12 cellular contexts compared by ENCODE assay signal in the genomic region with DNA sequence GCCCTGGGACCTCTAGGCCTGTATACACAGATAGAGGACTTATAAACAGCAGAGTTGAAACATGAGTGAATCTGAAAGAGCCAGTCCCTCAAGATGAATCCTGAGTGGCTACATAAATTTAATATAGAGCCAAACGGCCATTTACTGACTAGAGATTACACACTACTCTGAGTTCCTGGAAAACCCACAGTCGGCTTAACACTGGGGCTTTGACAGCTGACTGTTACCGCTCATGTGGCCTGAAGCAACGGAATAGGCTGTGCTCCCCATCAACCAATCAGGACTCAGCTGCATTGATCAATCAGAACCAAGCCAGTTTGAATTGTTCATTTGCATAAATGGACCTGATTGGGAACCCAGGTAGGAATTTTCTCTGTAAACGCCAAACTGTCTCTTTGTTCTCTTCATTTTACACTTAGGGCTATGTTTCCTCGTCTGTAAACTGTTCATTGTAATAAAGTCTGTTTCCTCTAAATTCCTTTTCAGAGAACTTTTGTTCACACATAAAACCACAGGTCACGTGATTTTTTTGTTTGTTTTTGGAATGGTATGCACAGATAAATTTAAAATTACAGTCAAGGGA. TPM values are rescaled to one million over a fixed set of nuclear protein-coding genes. Genes with fewer than 3 reads are reported as not detected.
A peak's percentile ranks its signal among the peaks of the same experiment; 100 is the strongest.
DNase-seq lines count a peak whose midpoint lies in the region; ATAC-seq and TF ChIP-seq lines count a peak whose summit lies in the region.
"Had no signal": no experiment of that assay in that cellular context is flagged by ENCODE, and none has a peak within 500 bp of the region (broad histone marks: within the 10 kb centered on the region; RNA-seq: fewer than 3 reads in every experiment).

No MANE protein-coding gene starts in this region.

- TF ChIP-seq CTCF in Caco-2 (IDR thresholded peaks at IDR 0.05; ENCODE audit: insufficient read depth in 1 of 2, low read depth in 1 of 2, low read length in 1 of 2, severe bottlenecking in 1 of 2, unreplicated experiment in 1 of 2) (no peak), lower lobe of right lung (IDR thresholded peaks at IDR 0.05) (no peak)

- H3K36me3 ChIP-seq in Caco-2 (ENCODE audit: control insufficient read depth, insufficient read depth, low read length) (no peaks in the 10 kb centered on the region), lower lobe of right lung (no peaks in the 10 kb centered on the region)

- no peak overlapping the region for H3K27ac ChIP-seq in lower lobe of right lung

- peak overlapping the region; percentile 98 for H3K27ac Mint-ChIP-seq in Caco-2 (ENCODE audit: unreplicated experiment)
- peak overlapping the region; percentile 55 for H3K27ac Mint-ChIP-seq in activated CD4-positive, alpha-beta memory T cell treated with anti-CD3 and anti-CD28 coated beads, Interleukin-2, amount 10 ng/mL, durations not matched to agents 7 days and 5 days
- H3K27ac Mint-ChIP-seq: dendritic cell treated with granulocyte-macrophage colony-stimulating factor and Interleukin-4, amounts not matched to agents 40 ng/mL and 50 ng/mL, for 4 days; stimulated activated naive CD8-positive, alpha-beta T cell treated with anti-CD3 and anti-CD28 coated beads, Interleukin-15, Interleukin-2, amounts not matched to agents 100 ng/mL and 50 ng/mL, for 24 hours had no signal

- no peaks in the 10 kb centered on the region for H3K9me3 Mint-ChIP-seq in Caco-2 (ENCODE audit: unreplicated experiment)
- peaks cover 4% of the 10 kb centered on the region for H3K9me3 Mint-ChIP-seq in activated CD4-positive, alpha-beta memory T cell treated with anti-CD3 and anti-CD28 coated beads, Interleukin-2, amount 10 ng/mL, durations not matched to agents 7 days and 5 days
- H3K9me3 Mint-ChIP-seq: dendritic cell treated with granulocyte-macrophage colony-stimulating factor and Interleukin-4, amounts not matched to agents 40 ng/mL and 50 ng/mL, for 4 days; stimulated activated naive CD8-positive, alpha-beta T cell treated with anti-CD3 and anti-CD28 coated beads, Interleukin-15, Interleukin-2, amounts not matched to agents 100 ng/mL and 50 ng/mL, for 24 hours had no signal

- POLR2A ChIA-PET in Caco-2 (lab: Charles Lee): interaction anchor here (0.7 to 7.4 kb wide), 5 partner anchors 9 to 564 kb away, joined by 3 to 75 read pairs (median 3); a partner anchor contains a TSS
- POLR2A ChIA-PET in activated CD4-positive, alpha-beta memory T cell treated with anti-CD3 and anti-CD28 coated beads, Interleukin-2, amount 10 ng/mL, durations not matched to agents 7 days and 5 days (lab: Charles Lee): interaction anchor here (1.0 to 12.1 kb wide), 5 partner anchors 9 to 30 kb away, joined by 4 to 83 read pairs (median 5); no protein-coding TSS in a partner anchor

- H3K27me3 Mint-ChIP-seq in Caco-2 (ENCODE audit: insufficient read depth, unreplicated experiment): no peaks in the 10 kb centered on the region
- peaks cover 3% of the 10 kb centered on the region for H3K27me3 Mint-ChIP-seq in activated CD4-positive, alpha-beta memory T cell treated with anti-CD3 and anti-CD28 coated beads, Interleukin-2, amount 10 ng/mL, durations not matched to agents 7 days and 5 days

- ATAC-seq in lower lobe of right lung (peak; percentile 36 to 50), GM21528 (IDR thresholded peaks at IDR 0.05; ENCODE audit: low FRiP score, unreplicated experiment) (no peak)
- ATAC-seq: left ventricle myocardium superior had no signal

- intact Hi-C loops in Caco-2 (cut with micrococcal nuclease; ENCODE audit: unreplicated experiment): no loop called here
- intact Hi-C loops in lower lobe of right lung (cut with DNase I): no loop called here

- H3K4me3 ChIP-seq in Caco-2 (ENCODE audit: low read depth, low read length): peak overlapping the region; percentile 46
- no peak overlapping the region for H3K4me3 ChIP-seq in lower lobe of right lung

- DNase-seq in Caco-2 (peak; percentile 82 to 85), HUDEP-2 (lab: John Stamatoyannopoulos, UW; ENCODE audit: unreplicated experiment in 76 of 76) (peak in 50 of 76 experiments; percentile 5 to 84 (median 38)), lower lobe of right lung (no peak), NCI-H1417 treated with DMSO at 0.1 percent for 48 hours (lab: John Stamatoyannopoulos, UW) (no peak), NCI-H128 (lab: John Stamatoyannopoulos, UW; ENCODE audit: unreplicated experiment) (no peak), amygdala (lab: John Stamatoyannopoulos, UW) (no peak)
- peak; percentile 75 for DNase-seq in activated CD4-positive, alpha-beta memory T cell treated with anti-CD3 and anti-CD28 coated beads, Interleukin-2, amount 10 ng/mL, durations not matched to agents 7 days and 5 days
- DNase-seq: left ventricle myocardium superior, NCI-H1930 had no signal

- H3K9me3 ChIP-seq in Caco-2 (no peaks in the 10 kb centered on the region), lower lobe of right lung (no peaks in the 10 kb centered on the region)

- CTCF ChIA-PET in Caco-2 (lab: Charles Lee): interaction anchor here (0.8 to 4.3 kb wide), 2 partner anchors 18 to 31 kb away, joined by 3 to 19 read pairs; no protein-coding TSS in a partner anchor
- CTCF ChIA-PET in activated CD4-positive, alpha-beta memory T cell treated with anti-CD3 and anti-CD28 coated beads, Interleukin-2, amount 10 ng/mL, durations not matched to agents 7 days and 5 days (lab: Charles Lee): interaction anchor here (1.4 to 2.6 kb wide), 3 partner anchors 8 to 31 kb away, joined by 3 to 12 read pairs (median 11); no protein-coding TSS in a partner anchor

- H3K4me1 ChIP-seq in Caco-2 (peaks cover 76% of the 10 kb centered on the region), lower lobe of right lung (peaks cover 20% of the 10 kb centered on the region)

- peak overlapping the region; percentile 87 for H3K4me3 Mint-ChIP-seq in Caco-2 (ENCODE audit: unreplicated experiment)
- no peak overlapping the region for H3K4me3 Mint-ChIP-seq in activated CD4-positive, alpha-beta memory T cell treated with anti-CD3 and anti-CD28 coated beads, Interleukin-2, amount 10 ng/mL, durations not matched to agents 7 days and 5 days
- H3K4me3 Mint-ChIP-seq: dendritic cell treated with granulocyte-macrophage colony-stimulating factor and Interleukin-4, amounts not matched to agents 40 ng/mL and 50 ng/mL, for 4 days; stimulated activated naive CD8-positive, alpha-beta T cell treated with anti-CD3 and anti-CD28 coated beads, Interleukin-15, Interleukin-2, amounts not matched to agents 100 ng/mL and 50 ng/mL, for 24 hours had no signal

- peaks cover 49% of the 10 kb centered on the region for H3K4me1 Mint-ChIP-seq in Caco-2 (ENCODE audit: low read depth, unreplicated experiment)
- H3K4me1 Mint-ChIP-seq in activated CD4-positive, alpha-beta memory T cell treated with anti-CD3 and anti-CD28 coated beads, Interleukin-2, amount 10 ng/mL, durations not matched to agents 7 days and 5 days: peaks cover 25% of the 10 kb centered on the region

- TSS peak; percentile 84 for BruUV-seq in Caco-2 (replicated peaks; lab: Mats Ljungman, UMichigan)

- H3K27me3 ChIP-seq in Caco-2 (replicated peaks; ENCODE audit: control insufficient read depth, insufficient read depth, low read length) (no peaks in the 10 kb centered on the region), lower lobe of right lung (ENCODE audit: low read depth) (peaks cover 3% of the 10 kb centered on the region)

- peaks cover 9% of the 10 kb centered on the region for H3K36me3 Mint-ChIP-seq in Caco-2 (ENCODE audit: insufficient read depth, unreplicated experiment)
- peaks cover 12% of the 10 kb centered on the region for H3K36me3 Mint-ChIP-seq in activated CD4-positive, alpha-beta memory T cell treated with anti-CD3 and anti-CD28 coated beads, Interleukin-2, amount 10 ng/mL, durations not matched to agents 7 days and 5 days (ENCODE audit: low read depth)

RNA-seq across cellular contexts. Expression of a gene that starts 40.5 kb away (rescaled TPM):
- total RNA-seq in Caco-2 (2022) (108 and 114 TPM in 2 replicates), lower lobe of right lung (133 TPM)
- 100 to 1,000 TPM; 223 to 249 TPM for total RNA-seq in activated CD4-positive, alpha-beta memory T cell treated with anti-CD3 and anti-CD28 coated beads, Interleukin-2, amount 10 ng/mL, durations not matched to agents 7 days and 5 days

Comparison
In these comparisons a context has a peak if more than half of its experiments do, and no peak if none do; other contexts are left out.
1. DNase-seq: peak in Caco-2 (2 of 2), HUDEP-2 (50 of 76) and activated CD4-positive, alpha-beta memory T cell treated with anti-CD3 and anti-CD28 coated beads, Interleukin-2, amount 10 ng/mL, durations not matched to agents 7 days and 5 days (single experiment); none in lower lobe of right lung (single experiment), NCI-H1417 treated with DMSO at 0.1 percent for 48 hours (single experiment), NCI-H128 (single experiment) and amygdala (0 of 56).